In the genomic region with DNA sequence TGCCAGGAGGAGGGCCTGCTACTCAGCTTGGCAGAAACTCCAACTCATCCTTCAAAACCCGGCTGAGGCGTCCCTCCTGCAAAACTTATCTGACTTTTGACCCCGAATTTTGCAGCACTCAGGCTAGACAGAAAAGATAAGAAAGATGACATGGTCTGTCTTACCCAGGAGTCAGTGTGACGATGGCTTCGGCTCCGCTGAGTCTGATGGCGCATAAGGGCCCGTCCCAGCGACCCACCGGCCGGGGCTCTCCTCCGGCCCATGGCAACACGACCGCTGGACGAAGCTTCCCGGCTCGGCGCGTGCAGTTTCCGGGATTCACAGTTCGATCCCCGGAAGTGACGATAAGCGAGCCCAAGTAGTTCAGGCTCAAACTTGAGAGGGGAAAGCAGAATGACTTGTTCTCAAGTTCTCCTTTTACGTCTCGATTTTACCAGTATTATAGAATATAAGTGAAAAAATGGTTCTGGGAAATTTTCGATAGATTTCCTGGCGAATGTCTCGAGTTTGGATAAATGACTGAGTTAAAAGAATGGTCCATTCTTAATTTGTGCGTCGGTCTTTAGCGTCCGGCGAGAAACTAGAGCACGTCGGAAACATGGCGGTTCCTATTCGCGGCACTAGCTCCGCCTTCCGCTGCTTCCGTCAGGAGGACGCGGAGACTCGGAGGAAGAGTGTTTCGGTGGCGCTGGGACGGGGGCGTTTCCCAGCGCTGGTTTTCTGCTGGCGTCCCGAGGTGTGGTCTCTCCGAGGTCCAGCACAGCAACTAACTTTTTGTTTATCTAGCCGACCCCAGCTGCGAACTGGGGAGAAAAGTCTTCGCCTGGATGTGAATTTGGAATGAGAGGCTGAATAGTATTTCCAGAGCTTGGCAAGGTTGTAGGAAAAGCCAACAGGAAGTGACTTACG, we compare ENCODE assay signal across 1 cellular context.
TF ChIP-seq lines count a peak whose summit lies in the region.

Gene LSG1 (minus strand): TSS at position 292 of the 909 bp plus-strand sequence. CDS start 29 bp downstream, at position 263.

TF ChIP-seq in HepG2, 621 proteins besides CTCF, POLR2A, EP300 and RAD21 (continued from another document and continues in another):
- TF ChIP-seq ZNF318 (CRISPR knock-in tag; IDR thresholded peaks at IDR 0.05) (no peak), ZNF772 (CRISPR knock-in tag; IDR thresholded peaks at IDR 0.05) (peak; percentile 81), ZFX (CRISPR knock-in tag; IDR thresholded peaks at IDR 0.05; ENCODE audit: low read depth) (peak; percentile 64; the same call in 1 of the 2 replicates), TARDBP (CRISPR knock-in tag; IDR thresholded peaks at IDR 0.05) (peak; percentile 82; the same call in 1 of the 2 replicates), KMT2A (CRISPR knock-in tag; IDR thresholded peaks at IDR 0.05) (peak; percentile 78), SOX5 (CRISPR knock-in tag; IDR thresholded peaks at IDR 0.05; ENCODE audit: borderline replicate concordance) (peak; percentile 60; the same call in 1 of the 2 replicates), HDAC2 (CRISPR knock-in tag; IDR thresholded peaks at IDR 0.05) (peak; percentile 73), AGO1 (IDR thresholded peaks at IDR 0.05; ENCODE audit: low read depth, low read length, poor library complexity, severe bottlenecking) (no peak), ZNF180 (CRISPR knock-in tag; IDR thresholded peaks at IDR 0.05; ENCODE audit: borderline replicate concordance, low read depth) (no peak), MED8 (CRISPR knock-in tag; IDR thresholded peaks at IDR 0.05; ENCODE audit: insufficient replicate concordance) (peak; percentile 66), HES4 (CRISPR knock-in tag; IDR thresholded peaks at IDR 0.05; ENCODE audit: borderline replicate concordance) (no peak), ZNF784 (CRISPR knock-in tag; IDR thresholded peaks at IDR 0.05; ENCODE audit: borderline replicate concordance) (peak; percentile 85), MTF2 (CRISPR knock-in tag; IDR thresholded peaks at IDR 0.05; ENCODE audit: borderline replicate concordance) (peak; percentile 67; the same call in 1 of the 2 replicates), NFKB2 (CRISPR knock-in tag; IDR thresholded peaks at IDR 0.05; ENCODE audit: borderline replicate concordance) (peak; percentile 60; the same call in 1 of the 2 replicates), ZKSCAN8 (CRISPR knock-in tag; IDR thresholded peaks at IDR 0.05; ENCODE audit: borderline replicate concordance) (peak; percentile 50; the same call in 1 of the 2 replicates), ZNF691 (CRISPR knock-in tag; IDR thresholded peaks at IDR 0.05; ENCODE audit: borderline replicate concordance, low read depth) (peak; percentile 69; the same call in 1 of the 2 replicates), ZNF569 (CRISPR knock-in tag; IDR thresholded peaks at IDR 0.05; ENCODE audit: borderline replicate concordance) (peak; percentile 81; the same call in 1 of the 2 replicates), ZEB1 (IDR thresholded peaks at IDR 0.05; ENCODE audit: insufficient replicate concordance, low read depth) (peak; percentile 18), ZBTB33 (CRISPR knock-in tag; IDR thresholded peaks at IDR 0.05) (peak; percentile 18; the same call in 1 of the 2 replicates), GATAD1 (CRISPR knock-in tag; IDR thresholded peaks at IDR 0.05) (peak; percentile 97), ZNF788 (CRISPR knock-in tag; IDR thresholded peaks at IDR 0.05; ENCODE audit: borderline replicate concordance) (peak; percentile 84; the same call in 1 of the 2 replicates), KLF9 (CRISPR knock-in tag; IDR thresholded peaks at IDR 0.05; ENCODE audit: low read depth) (peak; percentile 79), SKI (IDR thresholded peaks at IDR 0.05; ENCODE audit: partially characterized antibody) (no peak), ZNF10 (CRISPR knock-in tag; IDR thresholded peaks at IDR 0.05; ENCODE audit: borderline replicate concordance, low read depth) (no peak), ZNF136 (CRISPR knock-in tag; IDR thresholded peaks at IDR 0.05; ENCODE audit: low read depth) (peak; percentile 54; the same call in 1 of the 2 replicates)
- TF ChIP-seq, protein P1, sequence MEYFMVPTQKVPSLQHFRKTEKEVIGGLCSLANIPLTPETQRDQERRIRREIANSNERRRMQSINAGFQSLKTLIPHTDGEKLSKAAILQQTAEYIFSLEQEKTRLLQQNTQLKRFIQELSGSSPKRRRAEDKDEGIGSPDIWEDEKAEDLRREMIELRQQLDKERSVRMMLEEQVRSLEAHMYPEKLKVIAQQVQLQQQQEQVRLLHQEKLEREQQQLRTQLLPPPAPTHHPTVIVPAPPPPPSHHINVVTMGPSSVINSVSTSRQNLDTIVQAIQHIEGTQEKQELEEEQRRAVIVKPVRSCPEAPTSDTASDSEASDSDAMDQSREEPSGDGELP (IDR thresholded peaks at IDR 0.05; ENCODE audit: borderline replicate concordance, low read depth): peak; percentile 18; the same call in 1 of the 2 replicates
- TF ChIP-seq, protein P2, sequence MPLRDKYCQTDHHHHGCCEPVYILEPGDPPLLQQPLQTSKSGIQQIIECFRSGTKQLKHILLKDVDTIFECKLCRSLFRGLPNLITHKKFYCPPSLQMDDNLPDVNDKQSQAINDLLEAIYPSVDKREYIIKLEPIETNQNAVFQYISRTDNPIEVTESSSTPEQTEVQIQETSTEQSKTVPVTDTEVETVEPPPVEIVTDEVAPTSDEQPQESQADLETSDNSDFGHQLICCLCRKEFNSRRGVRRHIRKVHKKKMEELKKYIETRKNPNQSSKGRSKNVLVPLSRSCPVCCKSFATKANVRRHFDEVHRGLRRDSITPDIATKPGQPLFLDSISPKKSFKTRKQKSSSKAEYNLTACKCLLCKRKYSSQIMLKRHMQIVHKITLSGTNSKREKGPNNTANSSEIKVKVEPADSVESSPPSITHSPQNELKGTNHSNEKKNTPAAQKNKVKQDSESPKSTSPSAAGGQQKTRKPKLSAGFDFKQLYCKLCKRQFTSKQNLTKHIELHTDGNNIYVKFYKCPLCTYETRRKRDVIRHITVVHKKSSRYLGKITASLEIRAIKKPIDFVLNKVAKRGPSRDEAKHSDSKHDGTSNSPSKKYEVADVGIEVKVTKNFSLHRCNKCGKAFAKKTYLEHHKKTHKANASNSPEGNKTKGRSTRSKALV (CRISPR knock-in tag; IDR thresholded peaks at IDR 0.05): peak; percentile 63
